1 cellular context compared by ENCODE assay signal in the genomic region with DNA sequence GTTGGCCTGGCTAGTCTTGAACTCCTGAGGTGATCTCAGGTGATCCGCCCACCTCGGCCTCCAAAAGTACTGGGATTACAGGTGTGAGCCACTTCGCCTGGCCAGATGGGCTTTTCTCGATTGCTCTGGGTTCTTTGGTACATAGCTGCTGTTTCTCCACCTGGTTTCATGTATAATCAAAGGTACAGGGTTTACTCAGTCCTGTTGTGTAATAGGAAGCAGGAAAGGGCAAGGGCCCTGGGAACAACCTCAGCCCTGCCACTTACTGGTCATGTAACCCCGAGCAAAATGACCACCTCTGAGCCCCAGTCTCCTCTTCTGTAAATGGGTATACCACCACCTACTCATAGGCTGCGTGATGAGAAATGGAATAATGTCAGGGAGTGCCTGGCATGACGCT.
TF ChIP-seq lines count a peak whose summit lies in the region.

No MANE protein-coding gene starts in this region.

TF ChIP-seq in liver, 16 proteins besides CTCF, POLR2A, EP300 and RAD21 (continued from another document):
- TF ChIP-seq, protein P1, sequence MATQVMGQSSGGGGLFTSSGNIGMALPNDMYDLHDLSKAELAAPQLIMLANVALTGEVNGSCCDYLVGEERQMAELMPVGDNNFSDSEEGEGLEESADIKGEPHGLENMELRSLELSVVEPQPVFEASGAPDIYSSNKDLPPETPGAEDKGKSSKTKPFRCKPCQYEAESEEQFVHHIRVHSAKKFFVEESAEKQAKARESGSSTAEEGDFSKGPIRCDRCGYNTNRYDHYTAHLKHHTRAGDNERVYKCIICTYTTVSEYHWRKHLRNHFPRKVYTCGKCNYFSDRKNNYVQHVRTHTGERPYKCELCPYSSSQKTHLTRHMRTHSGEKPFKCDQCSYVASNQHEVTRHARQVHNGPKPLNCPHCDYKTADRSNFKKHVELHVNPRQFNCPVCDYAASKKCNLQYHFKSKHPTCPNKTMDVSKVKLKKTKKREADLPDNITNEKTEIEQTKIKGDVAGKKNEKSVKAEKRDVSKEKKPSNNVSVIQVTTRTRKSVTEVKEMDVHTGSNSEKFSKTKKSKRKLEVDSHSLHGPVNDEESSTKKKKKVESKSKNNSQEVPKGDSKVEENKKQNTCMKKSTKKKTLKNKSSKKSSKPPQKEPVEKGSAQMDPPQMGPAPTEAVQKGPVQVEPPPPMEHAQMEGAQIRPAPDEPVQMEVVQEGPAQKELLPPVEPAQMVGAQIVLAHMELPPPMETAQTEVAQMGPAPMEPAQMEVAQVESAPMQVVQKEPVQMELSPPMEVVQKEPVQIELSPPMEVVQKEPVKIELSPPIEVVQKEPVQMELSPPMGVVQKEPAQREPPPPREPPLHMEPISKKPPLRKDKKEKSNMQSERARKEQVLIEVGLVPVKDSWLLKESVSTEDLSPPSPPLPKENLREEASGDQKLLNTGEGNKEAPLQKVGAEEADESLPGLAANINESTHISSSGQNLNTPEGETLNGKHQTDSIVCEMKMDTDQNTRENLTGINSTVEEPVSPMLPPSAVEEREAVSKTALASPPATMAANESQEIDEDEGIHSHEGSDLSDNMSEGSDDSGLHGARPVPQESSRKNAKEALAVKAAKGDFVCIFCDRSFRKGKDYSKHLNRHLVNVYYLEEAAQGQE (IDR thresholded peaks at IDR 0.05): peak; percentile 49
- TF ChIP-seq, protein P2, sequence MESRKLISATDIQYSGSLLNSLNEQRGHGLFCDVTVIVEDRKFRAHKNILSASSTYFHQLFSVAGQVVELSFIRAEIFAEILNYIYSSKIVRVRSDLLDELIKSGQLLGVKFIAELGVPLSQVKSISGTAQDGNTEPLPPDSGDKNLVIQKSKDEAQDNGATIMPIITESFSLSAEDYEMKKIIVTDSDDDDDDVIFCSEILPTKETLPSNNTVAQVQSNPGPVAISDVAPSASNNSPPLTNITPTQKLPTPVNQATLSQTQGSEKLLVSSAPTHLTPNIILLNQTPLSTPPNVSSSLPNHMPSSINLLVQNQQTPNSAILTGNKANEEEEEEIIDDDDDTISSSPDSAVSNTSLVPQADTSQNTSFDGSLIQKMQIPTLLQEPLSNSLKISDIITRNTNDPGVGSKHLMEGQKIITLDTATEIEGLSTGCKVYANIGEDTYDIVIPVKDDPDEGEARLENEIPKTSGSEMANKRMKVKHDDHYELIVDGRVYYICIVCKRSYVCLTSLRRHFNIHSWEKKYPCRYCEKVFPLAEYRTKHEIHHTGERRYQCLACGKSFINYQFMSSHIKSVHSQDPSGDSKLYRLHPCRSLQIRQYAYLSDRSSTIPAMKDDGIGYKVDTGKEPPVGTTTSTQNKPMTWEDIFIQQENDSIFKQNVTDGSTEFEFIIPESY (IDR thresholded peaks at IDR 0.05): peak; percentile 55
- TF ChIP-seq, protein P3, sequence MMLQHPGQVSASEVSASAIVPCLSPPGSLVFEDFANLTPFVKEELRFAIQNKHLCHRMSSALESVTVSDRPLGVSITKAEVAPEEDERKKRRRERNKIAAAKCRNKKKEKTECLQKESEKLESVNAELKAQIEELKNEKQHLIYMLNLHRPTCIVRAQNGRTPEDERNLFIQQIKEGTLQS (IDR thresholded peaks at IDR 0.05): peak; percentile 15
- TF ChIP-seq GABPA (IDR thresholded peaks at IDR 0.05 in 1 of 2, conservative IDR thresholded peaks at IDR 0.05 in 1 of 2) (no peak), HNF4G (IDR thresholded peaks at IDR 0.05) (peak; percentile 54), SP1 (IDR thresholded peaks at IDR 0.05) (peak; percentile 71)
